19 cellular contexts compared by ENCODE assay signal in genomic region chr19:10084803-10085202, GRCh38. TPM values are rescaled to one million over a fixed set of nuclear protein-coding genes. Genes with fewer than 3 reads are reported as not detected.
A peak's percentile ranks its signal among the peaks of the same experiment; 100 is the strongest.
DNase-seq lines count a peak whose midpoint lies in the region; ATAC-seq and TF ChIP-seq lines count a peak whose summit lies in the region.
"Had no signal": no experiment of that assay in that cellular context is flagged by ENCODE, and none has a peak within 500 bp of the region (broad histone marks: within the 10 kb centered on the region; RNA-seq: fewer than 3 reads in every experiment).

No MANE protein-coding gene starts in this region.

- no peak overlapping the region for H3K4me3 ChIP-seq in OCI-LY3 (ENCODE audit: low read length)
- H3K4me3 ChIP-seq in heart right ventricle: no peak overlapping the region

- no peaks in the 10 kb centered on the region for H4K20me1 ChIP-seq in OCI-LY3 (ENCODE audit: insufficient read depth, low read length)

- intact Hi-C loops in Right ventricle myocardium inferior (cut with DNase I): no loop called here
- intact Hi-C loops in heart right ventricle (cut with DNase I): no loop called here

- H3K4me3 Mint-ChIP-seq in activated naive CD4-positive, alpha-beta T cell treated with anti-CD3 and anti-CD28 coated beads, Interleukin-2, amount 50 U/mL, for 24 hours: peak overlapping the region; percentile 88
- H3K4me3 Mint-ChIP-seq in effector memory CD8-positive, alpha-beta T cell: peak overlapping the region; percentile 84 to 90
- peak overlapping the region; percentile 80 for H3K4me3 Mint-ChIP-seq in stimulated activated effector memory CD8-positive, alpha-beta T cell treated with anti-CD3 and anti-CD28 coated beads, Interleukin-12 subunit alpha, Interleukin-12 subunit beta, amount 100 ng/mL, for 72 hours

- H3K79me2 ChIP-seq in OCI-LY3 (ENCODE audit: low read length): peaks cover 13% of the 10 kb centered on the region; the same call in 1 of the 2 replicates

- in situ Hi-C loops in GM13977 (cut with MboI; ENCODE audit: low pct_unique_long_range_greater_than_20kb, low sequenced_read_pairs, unreplicated experiment): no loop called here

- H3K27me3 Mint-ChIP-seq in activated naive CD4-positive, alpha-beta T cell treated with anti-CD3 and anti-CD28 coated beads, Interleukin-2, amount 50 U/mL, for 24 hours: no peaks in the 10 kb centered on the region
- H3K27me3 Mint-ChIP-seq in effector memory CD8-positive, alpha-beta T cell: no peaks in the 10 kb centered on the region

- peaks cover 8% of the 10 kb centered on the region for H3K4me1 Mint-ChIP-seq in activated naive CD4-positive, alpha-beta T cell treated with anti-CD3 and anti-CD28 coated beads, Interleukin-2, amount 50 U/mL, for 24 hours
- peaks cover 10 to 12% of the 10 kb centered on the region in 2 donors for H3K4me1 Mint-ChIP-seq in effector memory CD8-positive, alpha-beta T cell (ENCODE audit: low read depth in 2 of 2)
- H3K4me1 Mint-ChIP-seq in stimulated activated effector memory CD8-positive, alpha-beta T cell treated with anti-CD3 and anti-CD28 coated beads, Interleukin-12 subunit alpha, Interleukin-12 subunit beta, amount 100 ng/mL, for 72 hours: peaks cover 15% of the 10 kb centered on the region

- H3K9me3 ChIP-seq in OCI-LY3 (ENCODE audit: insufficient read depth, low read length): no peaks in the 10 kb centered on the region
- H3K9me3 ChIP-seq in heart right ventricle: peaks cover 0 to 2% (median 0%) of the 10 kb centered on the region in 11 donors
- H3K9me3 ChIP-seq: esophagus squamous epithelium, left ventricle myocardium inferior, uterus had no signal

- WGBS in heart right ventricle, 2 donors: 66 to 73% methylated on average over 3 of the region's 3 CpGs

- no peak for TF ChIP-seq CTCF in OCI-LY3 (IDR thresholded peaks at IDR 0.05; ENCODE audit: low read depth, low read length)
- no peak for TF ChIP-seq CTCF in GM13977 (IDR thresholded peaks at IDR 0.05; ENCODE audit: extremely low read depth, insufficient read depth, missing control alignments)
- no peak for TF ChIP-seq CTCF in heart right ventricle (IDR thresholded peaks at IDR 0.05)

- DNase-seq in activated naive CD4-positive, alpha-beta T cell treated with anti-CD3 and anti-CD28 coated beads, Interleukin-2, amount 50 U/mL, for 16 hours: no peak
- DNase-seq in effector memory CD8-positive, alpha-beta T cell: no peak
- DNase-seq in stimulated activated effector memory CD8-positive, alpha-beta T cell treated with anti-CD3 and anti-CD28 coated beads, Interleukin-12 subunit alpha, Interleukin-12 subunit beta, amount 100 ng/mL, for 72 hours (ENCODE audit: low spot score in 2 of 2): no peak
- no peak for DNase-seq in Right ventricle myocardium inferior (ENCODE audit: missing footprints)
- DNase-seq in GM13977 (ENCODE audit: low spot score): no peak
- no peak for DNase-seq in heart right ventricle
- DNase-seq: amniotic stem cell; caudate nucleus; esophagus squamous epithelium; Kasumi-1; left ventricle myocardium inferior; NCI-H1092 treated with DMSO at 0.1 percent for 48 hours; NCI-H526; Right ventricle myocardium superior; stimulated activated CD4-positive, alpha-beta T cell treated with anti-CD3 and anti-CD28 coated beads, Interleukin-2, amount 100 ng/mL, for 24 hours; uterus had no signal

- H3K4me1 ChIP-seq in OCI-LY3 (ENCODE audit: low read length): peaks cover 9% of the 10 kb centered on the region
- H3K4me1 ChIP-seq in heart right ventricle: peaks cover 0 to 15% (median 10%) of the 10 kb centered on the region in 9 donors
- H3K4me1 ChIP-seq: uterus had no signal

- 0 out of 2 replicates have a peak overlapping the region, but pooled peaks have one; percentile 82 for H2AFZ ChIP-seq in OCI-LY3 (ENCODE audit: low read depth, low read length)

- no peaks in the 10 kb centered on the region for H3K36me3 Mint-ChIP-seq in activated naive CD4-positive, alpha-beta T cell treated with anti-CD3 and anti-CD28 coated beads, Interleukin-2, amount 50 U/mL, for 24 hours
- peaks cover 17% of the 10 kb centered on the region for H3K36me3 Mint-ChIP-seq in effector memory CD8-positive, alpha-beta T cell (ENCODE audit: insufficient read depth)
- H3K36me3 Mint-ChIP-seq in stimulated activated effector memory CD8-positive, alpha-beta T cell treated with anti-CD3 and anti-CD28 coated beads, Interleukin-12 subunit alpha, Interleukin-12 subunit beta, amount 100 ng/mL, for 72 hours: peaks cover 30% of the 10 kb centered on the region

- ATAC-seq in effector memory CD8-positive, alpha-beta T cell (replicated peaks): no peak
- no peak for ATAC-seq in stimulated activated effector memory CD8-positive, alpha-beta T cell treated with anti-CD3 and anti-CD28 coated beads, Interleukin-12 subunit alpha, Interleukin-12 subunit beta, amount 100 ng/mL, for 72 hours
- ATAC-seq in Right ventricle myocardium inferior (no peak), heart right ventricle (no peak)
- ATAC-seq: activated CD4-positive, CD25-positive, alpha-beta regulatory T cell treated with anti-CD3 and anti-CD28 coated beads, Interleukin-2, amount 50 U/mL, for 24 hours had no signal

- no peaks in the 10 kb centered on the region for H3K9me3 Mint-ChIP-seq in activated naive CD4-positive, alpha-beta T cell treated with anti-CD3 and anti-CD28 coated beads, Interleukin-2, amount 50 U/mL, for 24 hours
- no peaks in the 10 kb centered on the region for H3K9me3 Mint-ChIP-seq in effector memory CD8-positive, alpha-beta T cell
- no peaks in the 10 kb centered on the region for H3K9me3 Mint-ChIP-seq in stimulated activated effector memory CD8-positive, alpha-beta T cell treated with anti-CD3 and anti-CD28 coated beads, Interleukin-12 subunit alpha, Interleukin-12 subunit beta, amount 100 ng/mL, for 72 hours

- no peak overlapping the region for H3K4me2 ChIP-seq in OCI-LY3 (ENCODE audit: low read length)

- peaks cover 7% of the 10 kb centered on the region for H3K36me3 ChIP-seq in OCI-LY3 (replicated peaks; ENCODE audit: low read depth, low read length)
- peaks cover 0 to 15% (median 0%) of the 10 kb centered on the region in 9 donors for H3K36me3 ChIP-seq in heart right ventricle
- H3K36me3 ChIP-seq: uterus had no signal

- no peak overlapping the region for H3K27ac Mint-ChIP-seq in activated naive CD4-positive, alpha-beta T cell treated with anti-CD3 and anti-CD28 coated beads, Interleukin-2, amount 50 U/mL, for 24 hours
- peak overlapping the region in 1 of 2 donors; percentile 19 for H3K27ac Mint-ChIP-seq in effector memory CD8-positive, alpha-beta T cell
- no peak overlapping the region for H3K27ac Mint-ChIP-seq in stimulated activated effector memory CD8-positive, alpha-beta T cell treated with anti-CD3 and anti-CD28 coated beads, Interleukin-12 subunit alpha, Interleukin-12 subunit beta, amount 100 ng/mL, for 72 hours

- H3K9ac ChIP-seq in OCI-LY3 (ENCODE audit: low read length): no peak overlapping the region

- no peaks in the 10 kb centered on the region for H3K27me3 ChIP-seq in OCI-LY3 (ENCODE audit: low read depth, low read length)
- H3K27me3 ChIP-seq in heart right ventricle: no peaks in the 10 kb centered on the region
- H3K27me3 ChIP-seq: esophagus squamous epithelium, uterus had no signal

- H3K27ac ChIP-seq in OCI-LY3 (ENCODE audit: low read length): no peak overlapping the region
- no peak overlapping the region for H3K27ac ChIP-seq in heart right ventricle
- H3K27ac ChIP-seq: left ventricle myocardium inferior had no signal

RNA-seq across cellular contexts. Expression of gene SHFL, which starts 1.3 kb away (rescaled TPM):
- total RNA-seq in Right ventricle myocardium inferior (9.7 TPM), heart right ventricle (10 to 100 TPM in 4 of 10 donors, 1 to 10 TPM in 6; 4.0 to 18.9 (median 9.6) TPM)
- polyA plus RNA-seq in heart right ventricle: 10 to 100 TPM; 11.1 to 30.2 TPM

RNA-seq across cellular contexts. Expression of gene ANGPTL6, which starts 17.7 kb away (rescaled TPM):
- total RNA-seq in Right ventricle myocardium inferior: not detected
- under 1 TPM in 1 of 10 donors, not detected in 9; 0.14 TPM for total RNA-seq in heart right ventricle
- under 1 TPM; 0.09 to 0.37 TPM for polyA plus RNA-seq in heart right ventricle
- total RNA-seq: left ventricle myocardium inferior, Right ventricle myocardium superior had no signal

RNA-seq across cellular contexts. Expression of gene PPAN, which starts 21.4 kb away (rescaled TPM):
- 27.0 TPM for total RNA-seq in Right ventricle myocardium inferior
- total RNA-seq in heart right ventricle: 10 to 100 TPM; 17.6 to 43.3 (median 20.7) TPM
- 10 to 100 TPM; 34.3 to 47.7 TPM for polyA plus RNA-seq in heart right ventricle

RNA-seq across cellular contexts. Expression of gene P2RY11, which starts 26.7 kb away (rescaled TPM):
- total RNA-seq in Right ventricle myocardium inferior (4.5 TPM), heart right ventricle (10 to 100 TPM in 1 of 10 donors, 1 to 10 TPM in 9; 4.9 to 13.8 (median 6.8) TPM)
- polyA plus RNA-seq in heart right ventricle: 1 to 10 TPM; 4.2 to 4.7 TPM

RNA-seq across cellular contexts. Expression of gene EIF3G, which starts 34.9 kb away (rescaled TPM):
- total RNA-seq in Right ventricle myocardium inferior: 167 TPM
- total RNA-seq in heart right ventricle: 100 to 1,000 TPM; 146 to 193 (median 180) TPM
- 100 to 1,000 TPM; 113 to 241 TPM for polyA plus RNA-seq in heart right ventricle
